In the genomic region with DNA sequence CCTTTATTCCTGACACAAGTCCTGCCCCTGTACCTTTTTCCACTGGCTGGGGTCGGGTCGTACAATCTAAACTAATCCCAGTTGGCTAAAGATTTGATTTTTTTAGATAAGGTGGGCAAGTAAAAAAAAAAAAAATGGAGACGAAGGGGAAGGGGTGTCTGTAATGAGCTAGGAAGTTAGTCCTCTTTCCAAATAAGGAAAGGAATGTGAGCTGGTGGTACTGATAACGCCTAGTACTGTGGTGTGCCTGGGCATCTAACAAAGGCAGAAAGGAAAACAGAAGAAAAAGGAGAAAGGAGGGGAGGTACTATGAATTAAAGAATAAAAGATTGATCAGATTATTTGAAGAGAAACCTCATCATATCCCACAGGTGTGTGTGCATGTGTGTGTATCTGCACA, we compare ENCODE assay signal across 1 cellular context.
TF ChIP-seq lines count a peak whose summit lies in the region.

No MANE protein-coding gene starts in this region.

TF ChIP-seq in H1, 55 proteins besides CTCF, POLR2A, EP300 and RAD21:
- peak; percentile 83 for TF ChIP-seq SRF (IDR thresholded peaks at IDR 0.05; ENCODE audit: low read depth, low read length)
- no peak for TF ChIP-seq TCF12 (IDR thresholded peaks at IDR 0.05; ENCODE audit: low read depth, low read length)
TF ChIP-seq in H1: peak in this region for 1.
